25 cellular contexts compared by ENCODE assay signal in genomic region chr1:101193733-101194169, GRCh38. TPM values are rescaled to one million over a fixed set of nuclear protein-coding genes. Genes with fewer than 3 reads are reported as not detected.
DNase-seq lines count a peak whose midpoint lies in the region; ATAC-seq and TF ChIP-seq lines count a peak whose summit lies in the region.
"Had no signal": no experiment of that assay in that cellular context is flagged by ENCODE, and none has a peak within 500 bp of the region (broad histone marks: within the 10 kb centered on the region; RNA-seq: fewer than 3 reads in every experiment).

No MANE protein-coding gene starts in this region.

- H2BK15ac ChIP-seq in neuronal stem cell (ENCODE audit: low read length), result no peak overlapping the region

- peak overlapping the region; percentile 4 for H3K27ac Mint-ChIP-seq in activated CD4-positive, alpha-beta T cell treated with anti-CD3 and anti-CD28 coated beads for 36 hours
- H3K27ac Mint-ChIP-seq in activated CD4-positive, alpha-beta T cell treated with anti-CD3 and anti-CD28 coated beads, Interleukin-2, amount 10 ng/mL, durations not matched to agents 24 days and 14 days, result no peak overlapping the region
- no peak overlapping the region for H3K27ac Mint-ChIP-seq in T-helper 17 cell
- H3K27ac Mint-ChIP-seq: activated naive CD8-positive, alpha-beta T cell; T-helper 2 cell treated with Interferon-gamma antibody and Interleukin-4, amounts not matched to agents 5 μg/mL and 100 μg/mL, for 36 hours had no signal

- no peak overlapping the region for H3K4me3 Mint-ChIP-seq in activated CD4-positive, alpha-beta T cell treated with anti-CD3 and anti-CD28 coated beads for 36 hours
- no peak overlapping the region for H3K4me3 Mint-ChIP-seq in activated CD4-positive, alpha-beta T cell treated with anti-CD3 and anti-CD28 coated beads, Interleukin-2, amount 10 ng/mL, durations not matched to agents 24 days and 14 days
- no peak overlapping the region for H3K4me3 Mint-ChIP-seq in T-helper 17 cell
- H3K4me3 Mint-ChIP-seq: activated naive CD8-positive, alpha-beta T cell; naive B cell; stimulated activated effector memory CD8-positive, alpha-beta T cell treated with anti-CD3 and anti-CD28 coated beads, Interleukin-12 subunit alpha, Interleukin-12 subunit beta, amount 100 ng/mL, for 72 hours; T-helper 2 cell treated with Interferon-gamma antibody and Interleukin-4, amounts not matched to agents 5 μg/mL and 100 μg/mL, for 36 hours had no signal

- intact Hi-C loops in activated CD4-positive, alpha-beta T cell treated with anti-CD3 and anti-CD28 coated beads for 36 hours (cut with DNase I, micrococcal nuclease), result no loop called here
- intact Hi-C loops in activated CD4-positive, alpha-beta T cell treated with anti-CD3 and anti-CD28 coated beads, Interleukin-2, amount 10 ng/mL, durations not matched to agents 24 days and 14 days (cut with micrococcal nuclease), result no loop called here

- no peak overlapping the region for H2BK12ac ChIP-seq in neuronal stem cell (ENCODE audit: low read length)

- H3K9me3 Mint-ChIP-seq in activated CD4-positive, alpha-beta T cell treated with anti-CD3 and anti-CD28 coated beads for 36 hours (ENCODE audit: low read depth), result no peaks in the 10 kb centered on the region
- H3K9me3 Mint-ChIP-seq in activated CD4-positive, alpha-beta T cell treated with anti-CD3 and anti-CD28 coated beads, Interleukin-2, amount 10 ng/mL, durations not matched to agents 24 days and 14 days, result peaks cover 13% of the 10 kb centered on the region

- no peaks in the 10 kb centered on the region for H3K79me1 ChIP-seq in neuronal stem cell (ENCODE audit: low read depth, low read length)

- ATAC-seq in activated CD4-positive, alpha-beta T cell treated with anti-CD3 and anti-CD28 coated beads for 36 hours, result no peak
- no peak for ATAC-seq in T-helper 17 cell
- ATAC-seq: A549; stimulated activated effector memory CD8-positive, alpha-beta T cell treated with anti-CD3 and anti-CD28 coated beads, Interleukin-12 subunit alpha, Interleukin-12 subunit beta, amount 100 ng/mL, for 72 hours had no signal

- no peaks in the 10 kb centered on the region for H3K9me3 ChIP-seq in neuronal stem cell (replicated peaks in 1 of 2; ENCODE audit: control insufficient read depth in 2 of 2, insufficient read depth in 1 of 2, low read depth in 1 of 2, low read length in 2 of 2)
- no peaks in the 10 kb centered on the region for H3K9me3 ChIP-seq in T-helper 17 cell (ENCODE audit: control insufficient read depth, low read length, poor library complexity, severe bottlenecking)
- H3K9me3 ChIP-seq: A549, BE2C, Caco-2, suprapubic skin had no signal

- no peak for TF ChIP-seq POLR2A in NB4 (IDR thresholded peaks at IDR 0.05; ENCODE audit: extremely low read depth, insufficient read length)

- H4K91ac ChIP-seq in neuronal stem cell (ENCODE audit: low read depth, low read length, poor library complexity), result no peak overlapping the region

- H3K4me3 ChIP-seq in NB4 (ENCODE audit: low read depth, low read length), result no peak overlapping the region
- no peak overlapping the region for H3K4me3 ChIP-seq in epithelial cell of proximal tubule (ENCODE audit: low read depth, low read length)
- H3K4me3 ChIP-seq in neuronal stem cell (ENCODE audit: low read length in 2 of 2), result no peak overlapping the region
- H3K4me3 ChIP-seq: A549, suprapubic skin had no signal

- H4K8ac ChIP-seq in neuronal stem cell (ENCODE audit: low read depth, low read length), result no peak overlapping the region

- H3K18ac ChIP-seq in neuronal stem cell (ENCODE audit: low read length), result no peak overlapping the region

- WGBS in neuronal stem cell (ENCODE audit: extremely low coverage in 2 of 2, insufficient read length in 2 of 2, insufficient replicate concordance in 1 of 2), 2 donors, result no CpG with 5 or more reads among the region's 4 CpGs

- no peak overlapping the region for H2AFZ ChIP-seq in neuronal stem cell (ENCODE audit: low read length)

- no peaks in the 10 kb centered on the region for H3K27me3 Mint-ChIP-seq in activated CD4-positive, alpha-beta T cell treated with anti-CD3 and anti-CD28 coated beads for 36 hours
- H3K27me3 Mint-ChIP-seq in activated CD4-positive, alpha-beta T cell treated with anti-CD3 and anti-CD28 coated beads, Interleukin-2, amount 10 ng/mL, durations not matched to agents 24 days and 14 days, result no peaks in the 10 kb centered on the region
- H3K27me3 Mint-ChIP-seq in T-helper 17 cell, result no peaks in the 10 kb centered on the region
- H3K27me3 Mint-ChIP-seq: activated naive CD8-positive, alpha-beta T cell; naive B cell had no signal

- H2BK5ac ChIP-seq in neuronal stem cell (ENCODE audit: low read length), result no peak overlapping the region

- peak overlapping the region; percentile 51 for H3K9ac ChIP-seq in neuronal stem cell (ENCODE audit: low read depth, low read length, poor library complexity)

- POLR2A ChIA-PET in activated CD4-positive, alpha-beta T cell treated with anti-CD3 and anti-CD28 coated beads for 36 hours (lab: Charles Lee), result no interaction called here

- no peaks in the 10 kb centered on the region for H3K36me3 Mint-ChIP-seq in activated CD4-positive, alpha-beta T cell treated with anti-CD3 and anti-CD28 coated beads for 36 hours (ENCODE audit: low read depth)
- H3K36me3 Mint-ChIP-seq in activated CD4-positive, alpha-beta T cell treated with anti-CD3 and anti-CD28 coated beads, Interleukin-2, amount 10 ng/mL, durations not matched to agents 24 days and 14 days (ENCODE audit: low read depth), result peaks cover 3% of the 10 kb centered on the region
- peaks cover 2% of the 10 kb centered on the region for H3K36me3 Mint-ChIP-seq in T-helper 17 cell (ENCODE audit: low read depth)
- H3K36me3 Mint-ChIP-seq: activated naive CD8-positive, alpha-beta T cell; naive B cell; stimulated activated effector memory CD8-positive, alpha-beta T cell treated with anti-CD3 and anti-CD28 coated beads, Interleukin-12 subunit alpha, Interleukin-12 subunit beta, amount 100 ng/mL, for 72 hours had no signal

- no peaks in the 10 kb centered on the region for H3K4me1 ChIP-seq in neuronal stem cell (ENCODE audit: control insufficient read depth in 2 of 2, insufficient read depth in 1 of 2, low read depth in 1 of 2, low read length in 2 of 2)
- H3K4me1 ChIP-seq: A549, Caco-2, suprapubic skin had no signal

- no peak overlapping the region for H2AK5ac ChIP-seq in neuronal stem cell (ENCODE audit: low read depth, low read length)

- H2BK120ac ChIP-seq in neuronal stem cell (ENCODE audit: low read depth, low read length), result no peak overlapping the region

- no peak overlapping the region for H3K23ac ChIP-seq in neuronal stem cell (ENCODE audit: low read depth, low read length, poor library complexity)

- H3K4me2 ChIP-seq in neuronal stem cell (ENCODE audit: insufficient read depth, low read length, poor library complexity, severe bottlenecking), result no peak overlapping the region
- H3K4me2 ChIP-seq: A549 had no signal

- H3K36me3 ChIP-seq in neuronal stem cell (replicated peaks in 1 of 2; ENCODE audit: control insufficient read depth in 2 of 2, insufficient read depth in 2 of 2, low read length in 2 of 2), result no peaks in the 10 kb centered on the region
- H3K36me3 ChIP-seq: BE2C, brain microvascular endothelial cell, suprapubic skin had no signal

- no peak overlapping the region for H3K27ac ChIP-seq in neuronal stem cell (replicated peaks; ENCODE audit: low read length)
- H3K27ac ChIP-seq: A549, brain microvascular endothelial cell, suprapubic skin had no signal

- H3K14ac ChIP-seq in neuronal stem cell (ENCODE audit: low read length), result no peak overlapping the region

- no peak for DNase-seq in activated CD4-positive, alpha-beta T cell treated with anti-CD3 and anti-CD28 coated beads for 36 hours
- no peak for DNase-seq in activated CD4-positive, alpha-beta T cell treated with anti-CD3 and anti-CD28 coated beads, Interleukin-2, amount 10 ng/mL, durations not matched to agents 24 days and 14 days
- DNase-seq in NB4 (ENCODE audit: low read depth) (peak; percentile 23), epithelial cell of proximal tubule (ENCODE audit: low read depth) (peak; percentile 23), neuronal stem cell (ENCODE audit: low spot score) (no peak), T-helper 17 cell (no peak), EL (no peak)
- no peak for DNase-seq in activated CD8-positive, alpha-beta memory T cell treated with anti-CD3 and anti-CD28 coated beads, Interleukin-2, amount 50 U/mL, for 4 hours
- DNase-seq: activated CD4-positive, CD25-positive, alpha-beta regulatory T cell treated with anti-CD3 and anti-CD28 coated beads, Interleukin-2, amount 50 U/mL, for 72 hours; BE2C; brain microvascular endothelial cell; Caco-2; foreskin melanocyte; kidney; mesendoderm; naive B cell; NCI-H1930; NCI-H226; NCI-H774 had no signal

- CTCF ChIA-PET in activated CD4-positive, alpha-beta T cell treated with anti-CD3 and anti-CD28 coated beads for 36 hours (lab: Charles Lee), result interaction anchor here (2.2 kb wide), 1 partner anchor 94 kb away, joined by 8 read pairs; no protein-coding TSS in a partner anchor

- TF ChIP-seq CTCF in NB4 (IDR thresholded peaks at IDR 0.05; ENCODE audit: low read depth, low read length), result no peak
- TF ChIP-seq CTCF in epithelial cell of proximal tubule (conservative IDR thresholded peaks at IDR 0.05; ENCODE audit: low read depth, low read length), result no peak

- no peak overlapping the region for H3K4ac ChIP-seq in neuronal stem cell (ENCODE audit: low read length)

- H3K4me1 Mint-ChIP-seq in activated CD4-positive, alpha-beta T cell treated with anti-CD3 and anti-CD28 coated beads for 36 hours, result peaks cover 27% of the 10 kb centered on the region
- peaks cover 16% of the 10 kb centered on the region for H3K4me1 Mint-ChIP-seq in activated CD4-positive, alpha-beta T cell treated with anti-CD3 and anti-CD28 coated beads, Interleukin-2, amount 10 ng/mL, durations not matched to agents 24 days and 14 days
- H3K4me1 Mint-ChIP-seq in T-helper 17 cell, result peaks cover 3% of the 10 kb centered on the region

- H3K27me3 ChIP-seq in neuronal stem cell (ENCODE audit: control insufficient read depth in 3 of 3, insufficient read depth in 3 of 3, low read depth in 1 of 3, low read length in 3 of 3), result no peaks in the 10 kb centered on the region
- H3K27me3 ChIP-seq: BE2C, brain microvascular endothelial cell, suprapubic skin had no signal

RNA-seq across cellular contexts. Expression of gene S1PR1, which starts 43.1 kb away (rescaled TPM):
- 100 to 1,000 TPM; 109 to 130 TPM for total RNA-seq in activated CD4-positive, alpha-beta T cell treated with anti-CD3 and anti-CD28 coated beads for 36 hours
- total RNA-seq in activated CD4-positive, alpha-beta T cell treated with anti-CD3 and anti-CD28 coated beads, Interleukin-2, amount 10 ng/mL, durations not matched to agents 24 days and 14 days, result 49.5 and 51.2 TPM in 2 replicates
- total RNA-seq in epithelial cell of proximal tubule, result 0.29 and 1.7 TPM in 2 replicates
- 19.5 TPM for polyA plus RNA-seq in neuronal stem cell (2013, experiment 1 of 2)
- polyA plus RNA-seq in neuronal stem cell (2013, experiment 2 of 2), result 19.0 TPM
- 100 to 1,000 TPM; 157 to 226 TPM for total RNA-seq in T-helper 17 cell
- total RNA-seq: Caco-2, osteocyte had no signal

Comparison
In these comparisons a context has a peak if more than half of its experiments do, and no peak if none do; other contexts are left out.
1. DNase-seq: peak in NB4 (single experiment) and epithelial cell of proximal tubule (single experiment); none in activated CD4-positive, alpha-beta T cell treated with anti-CD3 and anti-CD28 coated beads for 36 hours (single experiment), activated CD4-positive, alpha-beta T cell treated with anti-CD3 and anti-CD28 coated beads, Interleukin-2, amount 10 ng/mL, durations not matched to agents 24 days and 14 days (single experiment), neuronal stem cell (single experiment), T-helper 17 cell (0 of 3), EL (single experiment) and activated CD8-positive, alpha-beta memory T cell treated with anti-CD3 and anti-CD28 coated beads, Interleukin-2, amount 50 U/mL, for 4 hours (single experiment).
2. RNA of gene S1PR1, which starts 43.1 kb away (total RNA-seq): 157 to 226 TPM in T-helper 17 cell, 109 to 130 TPM in activated CD4-positive, alpha-beta T cell treated with anti-CD3 and anti-CD28 coated beads for 36 hours and 49.5 to 51.2 TPM in activated CD4-positive, alpha-beta T cell treated with anti-CD3 and anti-CD28 coated beads, Interleukin-2, amount 10 ng/mL, durations not matched to agents 24 days and 14 days; 0.29 to 1.7 TPM in epithelial cell of proximal tubule; every median in the first group is over 10 times any median in the second.